8 cellular contexts compared by ENCODE assay signal in genomic region chr1:156319664-156320063, GRCh38. TPM values are rescaled to one million over a fixed set of nuclear protein-coding genes. Genes with fewer than 3 reads are reported as not detected.
DNase-seq lines count a peak whose midpoint lies in the region; ATAC-seq and TF ChIP-seq lines count a peak whose summit lies in the region.

No MANE protein-coding gene starts in this region.

- no peak for TF ChIP-seq CTCF in HEK293 (tag by site-specific recombination; IDR thresholded peaks at IDR 0.05)
- peak; percentile 27 to 34 for TF ChIP-seq CTCF in left lung (IDR thresholded peaks at IDR 0.05)

- no peak overlapping the region for H3K4me3 Mint-ChIP-seq in CD4-positive, CD25-positive, alpha-beta regulatory T cell
- H3K4me3 Mint-ChIP-seq in activated T-helper 1 cell treated with anti-CD3 and anti-CD28 coated beads, Interleukin-12 subunit alpha, Interleukin-12 subunit beta, Interleukin-2, Interleukin-4 antibody, amounts not matched to agents 30 ng/mL and 10 ng/mL and 1 ng/mL, durations not matched to agents 14 hours and 24 hours and 36 hours, result no peak overlapping the region

- H3K9me3 ChIP-seq in CD4-positive, CD25-positive, alpha-beta regulatory T cell (ENCODE audit: control insufficient read depth in 2 of 2, low read length in 2 of 2), result no peaks in the 10 kb centered on the region
- H3K9me3 ChIP-seq in HEK293 (ENCODE audit: control insufficient read depth, insufficient read depth, low read depth, low read length), result no peaks in the 10 kb centered on the region
- H3K9me3 ChIP-seq in adipocyte (ENCODE audit: control insufficient read depth, low read length), result no peaks in the 10 kb centered on the region
- H3K9me3 ChIP-seq in left lung, result no peaks in the 10 kb centered on the region

- H3K27me3 Mint-ChIP-seq in CD4-positive, CD25-positive, alpha-beta regulatory T cell, result no peaks in the 10 kb centered on the region
- H3K27me3 Mint-ChIP-seq in activated T-helper 1 cell treated with anti-CD3 and anti-CD28 coated beads, Interleukin-12 subunit alpha, Interleukin-12 subunit beta, Interleukin-2, Interleukin-4 antibody, amounts not matched to agents 30 ng/mL and 10 ng/mL and 1 ng/mL, durations not matched to agents 14 hours and 24 hours and 36 hours (ENCODE audit: insufficient read depth), result no peaks in the 10 kb centered on the region

- H3K27ac Mint-ChIP-seq in CD4-positive, CD25-positive, alpha-beta regulatory T cell, result no peak overlapping the region
- no peak overlapping the region for H3K27ac Mint-ChIP-seq in activated T-helper 1 cell treated with anti-CD3 and anti-CD28 coated beads, Interleukin-12 subunit alpha, Interleukin-12 subunit beta, Interleukin-2, Interleukin-4 antibody, amounts not matched to agents 30 ng/mL and 10 ng/mL and 1 ng/mL, durations not matched to agents 14 hours and 24 hours and 36 hours

- no peak overlapping the region for H3K4me3 ChIP-seq in CD4-positive, CD25-positive, alpha-beta regulatory T cell (ENCODE audit: low read depth, low read length)
- no peak overlapping the region for H3K4me3 ChIP-seq in HEK293 (ENCODE audit: low read depth, low read length)
- H3K4me3 ChIP-seq in adipocyte (ENCODE audit: low read length), result no peak overlapping the region
- H3K4me3 ChIP-seq in left lung, result no peak overlapping the region

- DNase-seq in CD4-positive, CD25-positive, alpha-beta regulatory T cell, result peak in 2 of 3 donors; percentile 29 to 51
- DNase-seq in adipocyte (ENCODE audit: low read depth) (peak; percentile 67), left lung (no peak), 8988T (no peak)
- DNase-seq in activated T-helper 1 cell treated with anti-CD3 and anti-CD28 coated beads, Interleukin-12 subunit alpha, Interleukin-12 subunit beta, Interleukin-2, Interleukin-4 antibody, amounts not matched to agents 30 ng/mL and 10 ng/mL and 1 ng/mL, durations not matched to agents 14 hours and 24 hours and 36 hours (ENCODE audit: low spot score), result no peak

- peaks cover 41% of the 10 kb centered on the region for H3K36me3 Mint-ChIP-seq in CD4-positive, CD25-positive, alpha-beta regulatory T cell
- H3K36me3 Mint-ChIP-seq in activated T-helper 1 cell treated with anti-CD3 and anti-CD28 coated beads, Interleukin-12 subunit alpha, Interleukin-12 subunit beta, Interleukin-2, Interleukin-4 antibody, amounts not matched to agents 30 ng/mL and 10 ng/mL and 1 ng/mL, durations not matched to agents 14 hours and 24 hours and 36 hours (ENCODE audit: low read depth), result peaks cover 45% of the 10 kb centered on the region

- H3K9me3 Mint-ChIP-seq in CD4-positive, CD25-positive, alpha-beta regulatory T cell, result no peaks in the 10 kb centered on the region
- no peaks in the 10 kb centered on the region for H3K9me3 Mint-ChIP-seq in activated T-helper 1 cell treated with anti-CD3 and anti-CD28 coated beads, Interleukin-12 subunit alpha, Interleukin-12 subunit beta, Interleukin-2, Interleukin-4 antibody, amounts not matched to agents 30 ng/mL and 10 ng/mL and 1 ng/mL, durations not matched to agents 14 hours and 24 hours and 36 hours

- peaks cover 89% of the 10 kb centered on the region for H3K36me3 ChIP-seq in CD4-positive, CD25-positive, alpha-beta regulatory T cell (ENCODE audit: control insufficient read depth, insufficient read depth, low read length)
- H3K36me3 ChIP-seq in HEK293 (ENCODE audit: control insufficient read depth in 2 of 2, insufficient read depth in 1 of 2, low read length in 2 of 2), result peaks cover 92 to 96% of the 10 kb centered on the region in 2 experiments
- H3K36me3 ChIP-seq in adipocyte (ENCODE audit: control insufficient read depth, insufficient read depth, low read length, severe bottlenecking), result peaks cover 91% of the 10 kb centered on the region
- peaks cover 3 to 100% of the 10 kb centered on the region in 2 donors for H3K36me3 ChIP-seq in left lung

- intact Hi-C loops in left lung (cut with DNase I), result no loop called here
- intact Hi-C loops in activated T-helper 1 cell treated with anti-CD3 and anti-CD28 coated beads, Interleukin-12 subunit alpha, Interleukin-12 subunit beta, Interleukin-2, Interleukin-4 antibody, amounts not matched to agents 30 ng/mL and 10 ng/mL and 1 ng/mL, durations not matched to agents 14 hours and 24 hours and 36 hours (cut with micrococcal nuclease), result loop anchor here (1.0 to 2.0 kb wide), 2 partner anchors 173 to 229 kb away; no protein-coding TSS in a partner anchor

- no peak for ATAC-seq in CD4-positive, CD25-positive, alpha-beta regulatory T cell (ENCODE audit: low read depth in 2 of 2)
- ATAC-seq in left lung (peak; percentile 21), HG02588 (IDR thresholded peaks at IDR 0.05; ENCODE audit: unreplicated experiment) (no peak), HG02938 (IDR thresholded peaks at IDR 0.05; ENCODE audit: unreplicated experiment) (no peak)

- peaks cover 0 to 2% (median 0%) of the 10 kb centered on the region in 4 donors for H3K4me1 Mint-ChIP-seq in CD4-positive, CD25-positive, alpha-beta regulatory T cell
- no peaks in the 10 kb centered on the region for H3K4me1 Mint-ChIP-seq in activated T-helper 1 cell treated with anti-CD3 and anti-CD28 coated beads, Interleukin-12 subunit alpha, Interleukin-12 subunit beta, Interleukin-2, Interleukin-4 antibody, amounts not matched to agents 30 ng/mL and 10 ng/mL and 1 ng/mL, durations not matched to agents 14 hours and 24 hours and 36 hours (ENCODE audit: low read depth)

- H3K9ac ChIP-seq in adipocyte (ENCODE audit: low read length), result no peak overlapping the region

- CTCF ChIA-PET in HEK293 (lab: Yijun Ruan, JAX), result interaction anchor here (0.5 to 2.4 kb wide), 27 partner anchors 9 to 1190 kb away, joined by 3 to 14 read pairs (median 4); partner anchors contain the start of genes CCT3, GLMP and TSACC

- H3K27ac ChIP-seq in CD4-positive, CD25-positive, alpha-beta regulatory T cell (ENCODE audit: insufficient read depth, low read length, poor library complexity, severe bottlenecking), result no peak overlapping the region
- no peak overlapping the region for H3K27ac ChIP-seq in HEK293 (ENCODE audit: extremely low read depth, low read depth, low read length)
- H3K27ac ChIP-seq in left lung, result no peak overlapping the region

- H3K4me1 ChIP-seq in CD4-positive, CD25-positive, alpha-beta regulatory T cell (ENCODE audit: control insufficient read depth, insufficient read depth, low read length, poor library complexity, severe bottlenecking), result no peaks in the 10 kb centered on the region
- H3K4me1 ChIP-seq in HEK293 (ENCODE audit: control insufficient read depth, insufficient read depth, low read length) (no peaks in the 10 kb centered on the region), adipocyte (ENCODE audit: control insufficient read depth, insufficient read depth, low read length) (no peaks in the 10 kb centered on the region), left lung (no peaks in the 10 kb centered on the region)

- POLR2A ChIA-PET in HEK293 (lab: Yijun Ruan, JAX), result interaction anchor here (1.4 kb wide), 1 partner anchor 37 kb away, joined by 6 read pairs; the partner anchor contains the start of gene SMG5

- no peaks in the 10 kb centered on the region for H3K27me3 ChIP-seq in CD4-positive, CD25-positive, alpha-beta regulatory T cell (ENCODE audit: control insufficient read depth, insufficient read depth, low read length)
- H3K27me3 ChIP-seq in adipocyte (replicated peaks; ENCODE audit: control insufficient read depth, insufficient read depth, low read length) (no peaks in the 10 kb centered on the region), left lung (no peaks in the 10 kb centered on the region)

TF ChIP-seq in HEK293, 187 proteins besides CTCF, POLR2A, EP300 and RAD21 (continues in another document):
- peak; percentile 52 for TF ChIP-seq ZNF654 (tag by site-specific recombination; IDR thresholded peaks at IDR 0.05; ENCODE audit: low read depth)

RNA-seq across cellular contexts. Expression of gene CCT3, which starts 18.4 kb away (rescaled TPM):
- total RNA-seq in CD4-positive, CD25-positive, alpha-beta regulatory T cell, result 84.5 TPM
- polyA plus RNA-seq in CD4-positive, CD25-positive, alpha-beta regulatory T cell, result 100 to 1,000 TPM; 195 to 214 (median 203) TPM
- 100 to 1,000 TPM; 166 to 183 TPM for total RNA-seq in left lung
- 567 and 570 TPM in 2 replicates for total RNA-seq in activated T-helper 1 cell treated with anti-CD3 and anti-CD28 coated beads, Interleukin-12 subunit alpha, Interleukin-12 subunit beta, Interleukin-2, Interleukin-4 antibody, amounts not matched to agents 30 ng/mL and 10 ng/mL and 1 ng/mL, durations not matched to agents 14 hours and 24 hours and 36 hours

RNA-seq across cellular contexts. Expression of gene TSACC, which starts 18.7 kb away (rescaled TPM):
- total RNA-seq in CD4-positive, CD25-positive, alpha-beta regulatory T cell, result not detected
- under 1 TPM in 1 of 4 donors, not detected in 3; 0.39 TPM for polyA plus RNA-seq in CD4-positive, CD25-positive, alpha-beta regulatory T cell
- total RNA-seq in left lung, result not detected
- 0.81 TPM in 1 of 2 replicates, not detected in the other for total RNA-seq in activated T-helper 1 cell treated with anti-CD3 and anti-CD28 coated beads, Interleukin-12 subunit alpha, Interleukin-12 subunit beta, Interleukin-2, Interleukin-4 antibody, amounts not matched to agents 30 ng/mL and 10 ng/mL and 1 ng/mL, durations not matched to agents 14 hours and 24 hours and 36 hours

RNA-seq across cellular contexts. Expression of gene VHLL, which starts 20.6 kb away (rescaled TPM):
- total RNA-seq in CD4-positive, CD25-positive, alpha-beta regulatory T cell, result not detected
- not detected for polyA plus RNA-seq in CD4-positive, CD25-positive, alpha-beta regulatory T cell
- total RNA-seq in left lung, result not detected
- total RNA-seq in activated T-helper 1 cell treated with anti-CD3 and anti-CD28 coated beads, Interleukin-12 subunit alpha, Interleukin-12 subunit beta, Interleukin-2, Interleukin-4 antibody, amounts not matched to agents 30 ng/mL and 10 ng/mL and 1 ng/mL, durations not matched to agents 14 hours and 24 hours and 36 hours, result 0.56 TPM in 1 of 2 replicates, not detected in the other

RNA-seq across cellular contexts. Expression of gene GLMP, which starts 24.2 kb away (rescaled TPM):
- 29.9 TPM for total RNA-seq in CD4-positive, CD25-positive, alpha-beta regulatory T cell
- polyA plus RNA-seq in CD4-positive, CD25-positive, alpha-beta regulatory T cell, result 10 to 100 TPM; 29.8 to 45.9 (median 36.7) TPM
- 100 to 1,000 TPM in 1 of 2 donors, 10 to 100 TPM in 1; 75.8 to 101 TPM for total RNA-seq in left lung
- total RNA-seq in activated T-helper 1 cell treated with anti-CD3 and anti-CD28 coated beads, Interleukin-12 subunit alpha, Interleukin-12 subunit beta, Interleukin-2, Interleukin-4 antibody, amounts not matched to agents 30 ng/mL and 10 ng/mL and 1 ng/mL, durations not matched to agents 14 hours and 24 hours and 36 hours, result 17.2 and 20.3 TPM in 2 replicates

RNA-seq across cellular contexts. Expression of gene TMEM79, which starts 35.5 kb away (rescaled TPM):
- 5.1 TPM for total RNA-seq in CD4-positive, CD25-positive, alpha-beta regulatory T cell
- polyA plus RNA-seq in CD4-positive, CD25-positive, alpha-beta regulatory T cell, result 1 to 10 TPM; 1.7 to 6.2 (median 5.3) TPM
- total RNA-seq in left lung, result 1 to 10 TPM; 3.5 to 4.0 TPM
- total RNA-seq in activated T-helper 1 cell treated with anti-CD3 and anti-CD28 coated beads, Interleukin-12 subunit alpha, Interleukin-12 subunit beta, Interleukin-2, Interleukin-4 antibody, amounts not matched to agents 30 ng/mL and 10 ng/mL and 1 ng/mL, durations not matched to agents 14 hours and 24 hours and 36 hours, result 8.9 and 9.6 TPM in 2 replicates

Comparison
In these comparisons a context has a peak if more than half of its experiments do, and no peak if none do; other contexts are left out.
1. DNase-seq: peak in CD4-positive, CD25-positive, alpha-beta regulatory T cell (2 of 3) and adipocyte (single experiment); none in left lung (0 of 2), 8988T (single experiment) and activated T-helper 1 cell treated with anti-CD3 and anti-CD28 coated beads, Interleukin-12 subunit alpha, Interleukin-12 subunit beta, Interleukin-2, Interleukin-4 antibody, amounts not matched to agents 30 ng/mL and 10 ng/mL and 1 ng/mL, durations not matched to agents 14 hours and 24 hours and 36 hours (single experiment).